ENCODE assay signal across 9 cellular contexts in the genomic region with DNA sequence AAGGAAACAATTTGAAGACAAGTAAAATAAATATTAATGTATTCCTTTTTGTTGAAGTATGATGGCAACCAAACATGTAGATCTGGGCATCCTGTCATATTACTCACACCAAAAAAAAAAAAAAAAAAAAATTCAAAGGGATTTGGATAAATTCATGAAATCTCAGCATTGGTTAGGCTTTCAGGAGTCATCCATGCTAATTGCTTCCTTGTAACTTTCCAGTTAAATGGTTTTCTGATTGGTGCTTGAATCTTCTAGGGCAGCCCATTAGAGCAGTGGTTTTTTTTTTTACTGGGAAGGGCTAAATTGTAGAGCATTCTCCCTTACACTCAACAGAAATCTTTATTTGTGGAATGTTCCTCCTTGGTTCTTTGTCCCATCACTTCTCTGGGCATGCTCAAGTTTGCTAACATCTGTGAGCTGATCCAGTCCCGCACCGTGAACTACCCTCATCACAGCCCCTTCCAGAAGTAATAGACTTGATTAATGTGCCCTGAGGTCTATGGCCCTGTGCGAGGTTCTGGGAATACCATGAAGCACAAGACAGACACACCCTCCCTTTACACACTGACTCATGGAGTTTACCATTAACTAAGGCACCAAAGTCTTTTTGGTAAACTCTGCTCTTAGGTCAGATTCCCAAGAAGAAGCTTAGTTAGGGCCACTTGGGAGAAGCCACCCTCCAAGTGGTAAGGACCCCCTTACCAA. TPM values are rescaled to one million over a fixed set of nuclear protein-coding genes. Genes with fewer than 3 reads are reported as not detected.
A peak's percentile ranks its signal among the peaks of the same experiment; 100 is the strongest.
DNase-seq lines count a peak whose midpoint lies in the region; ATAC-seq and TF ChIP-seq lines count a peak whose summit lies in the region.
"Had no signal": no experiment of that assay in that cellular context is flagged by ENCODE, and none has a peak within 500 bp of the region (broad histone marks: within the 10 kb centered on the region; RNA-seq: fewer than 3 reads in every experiment).

No MANE protein-coding gene starts in this region.

- no peaks in the 10 kb centered on the region for H3K9me3 ChIP-seq in left ventricle myocardium inferior (replicated peaks)

- H3K4me1 ChIP-seq in left ventricle myocardium inferior = peaks cover 66% of the 10 kb centered on the region

- POLR2A ChIA-PET in activated naive CD8-positive, alpha-beta T cell treated with anti-CD3 and anti-CD28 coated beads, Interleukin-2, amount 10 ng/mL, durations not matched to agents 7 days and 5 days (lab: Charles Lee) = interaction anchor here (1.6 to 6.1 kb wide), 2 partner anchors 61 to 109 kb away, joined by 3 to 97 read pairs; a partner anchor contains a TSS

- H3K27ac ChIP-seq in left ventricle myocardium inferior (replicated peaks) = peak overlapping the region; percentile 84

- no peak for DNase-seq in left ventricle myocardium inferior
- no peak for DNase-seq in cardiac septum (ENCODE audit: low spot score)
- DNase-seq in activated naive CD8-positive, alpha-beta T cell treated with anti-CD3 and anti-CD28 coated beads, Interleukin-2, amount 10 ng/mL, durations not matched to agents 7 days and 5 days = no peak
- DNase-seq in kidney epithelial cell (ENCODE audit: low read depth) = peak; percentile 95
- DNase-seq in type B pancreatic cell (ENCODE audit: extremely low spot score, unreplicated experiment) = no peak
- DNase-seq in NCI-H748 (lab: John Stamatoyannopoulos, UW; ENCODE audit: unreplicated experiment) = no peak
- DNase-seq in GM19238 (ENCODE audit: insufficient read length, low spot score) = no peak

- peaks cover 51% of the 10 kb centered on the region for H3K36me3 ChIP-seq in left ventricle myocardium inferior
- no peaks in the 10 kb centered on the region for H3K36me3 ChIP-seq in kidney epithelial cell (ENCODE audit: control insufficient read depth, insufficient read depth, low read length)

- peak overlapping the region; percentile 89 for H3K27ac Mint-ChIP-seq in activated naive CD8-positive, alpha-beta T cell treated with anti-CD3 and anti-CD28 coated beads, Interleukin-2, amount 10 ng/mL, durations not matched to agents 7 days and 5 days
- peak overlapping the region; percentile 50 for H3K27ac Mint-ChIP-seq in type B pancreatic cell

- TF ChIP-seq CTCF in left ventricle myocardium inferior (IDR thresholded peaks at IDR 0.05; ENCODE audit: borderline replicate concordance) = no peak
- TF ChIP-seq CTCF in kidney epithelial cell (IDR thresholded peaks at IDR 0.05; ENCODE audit: insufficient read depth, low read length, poor library complexity, severe bottlenecking) = no peak
- TF ChIP-seq CTCF in type B pancreatic cell (conservative IDR thresholded peaks at IDR 0.05) = no peak

- H3K27me3 ChIP-seq in left ventricle myocardium inferior (ENCODE audit: low read depth) (no peaks in the 10 kb centered on the region), kidney epithelial cell (ENCODE audit: control insufficient read depth, insufficient read depth, low read length) (no peaks in the 10 kb centered on the region)

- ATAC-seq in activated naive CD8-positive, alpha-beta T cell treated with anti-CD3 and anti-CD28 coated beads, Interleukin-2, amount 10 ng/mL, durations not matched to agents 7 days and 5 days (ENCODE audit: low read depth) = no peak
- no peak for ATAC-seq in HG03565 (IDR thresholded peaks at IDR 0.05; ENCODE audit: unreplicated experiment)

- H3K36me3 Mint-ChIP-seq in activated naive CD8-positive, alpha-beta T cell treated with anti-CD3 and anti-CD28 coated beads, Interleukin-2, amount 10 ng/mL, durations not matched to agents 7 days and 5 days = peaks cover 34% of the 10 kb centered on the region
- no peaks in the 10 kb centered on the region for H3K36me3 Mint-ChIP-seq in type B pancreatic cell
- H3K36me3 Mint-ChIP-seq: IgD-negative memory B cell had no signal

- H3K9me3 Mint-ChIP-seq in activated naive CD8-positive, alpha-beta T cell treated with anti-CD3 and anti-CD28 coated beads, Interleukin-2, amount 10 ng/mL, durations not matched to agents 7 days and 5 days = no peaks in the 10 kb centered on the region
- no peaks in the 10 kb centered on the region for H3K9me3 Mint-ChIP-seq in type B pancreatic cell
- H3K9me3 Mint-ChIP-seq: IgD-negative memory B cell had no signal

- H3K27me3 Mint-ChIP-seq in activated naive CD8-positive, alpha-beta T cell treated with anti-CD3 and anti-CD28 coated beads, Interleukin-2, amount 10 ng/mL, durations not matched to agents 7 days and 5 days = no peaks in the 10 kb centered on the region
- peaks cover 3% of the 10 kb centered on the region for H3K27me3 Mint-ChIP-seq in type B pancreatic cell
- H3K27me3 Mint-ChIP-seq: IgD-negative memory B cell had no signal

- intact Hi-C loops in left ventricle myocardium inferior (cut with micrococcal nuclease) (loop anchor here (10.0 kb wide), 1 partner anchor 55 kb away; no protein-coding TSS in a partner anchor), cardiac septum (cut with DNase I) (loop anchor here (10.0 kb wide), 1 partner anchor 135 kb away; no protein-coding TSS in a partner anchor)

- H3K4me3 Mint-ChIP-seq in activated naive CD8-positive, alpha-beta T cell treated with anti-CD3 and anti-CD28 coated beads, Interleukin-2, amount 10 ng/mL, durations not matched to agents 7 days and 5 days = peak overlapping the region; percentile 95
- no peak overlapping the region for H3K4me3 Mint-ChIP-seq in type B pancreatic cell

- peaks cover 67% of the 10 kb centered on the region for H3K4me1 Mint-ChIP-seq in activated naive CD8-positive, alpha-beta T cell treated with anti-CD3 and anti-CD28 coated beads, Interleukin-2, amount 10 ng/mL, durations not matched to agents 7 days and 5 days
- peaks cover 26% of the 10 kb centered on the region for H3K4me1 Mint-ChIP-seq in type B pancreatic cell (ENCODE audit: unreplicated experiment)

- H3K4me3 ChIP-seq in left ventricle myocardium inferior (no peak overlapping the region), kidney epithelial cell (ENCODE audit: low read depth, low read length) (no peak overlapping the region)

RNA-seq across cellular contexts. Expression of a gene that starts 56.0 kb away (rescaled TPM):
- total RNA-seq in left ventricle myocardium inferior = 187 TPM
- total RNA-seq in cardiac septum = 233 TPM
- 10 to 100 TPM; 63.2 to 65.5 TPM for total RNA-seq in activated naive CD8-positive, alpha-beta T cell treated with anti-CD3 and anti-CD28 coated beads, Interleukin-2, amount 10 ng/mL, durations not matched to agents 7 days and 5 days
- 158 and 166 TPM in 2 replicates for total RNA-seq in kidney epithelial cell
- 9.6 and 29.9 TPM in 2 replicates for total RNA-seq in type B pancreatic cell (ENCODE audit: low replicate concordance)
